Comparison of ENCODE assay signal across 22 cellular contexts in the genomic region with DNA sequence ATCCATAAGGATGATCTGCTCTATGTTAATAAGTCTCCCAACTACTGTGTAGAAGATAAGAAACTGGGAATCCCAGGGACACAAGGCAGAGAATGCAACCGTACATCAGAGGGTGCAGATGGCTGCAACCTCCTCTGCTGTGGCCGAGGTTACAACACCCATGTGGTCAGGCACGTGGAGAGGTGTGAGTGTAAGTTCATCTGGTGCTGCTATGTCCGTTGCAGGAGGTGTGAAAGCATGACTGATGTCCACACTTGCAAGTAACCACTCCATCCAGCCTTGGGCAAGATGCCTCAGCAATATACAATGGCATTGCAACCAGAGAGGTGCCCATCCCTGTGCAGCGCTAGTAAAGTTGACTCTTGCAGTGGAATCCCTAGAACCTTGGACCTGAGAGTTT. TPM values are rescaled to one million over a fixed set of nuclear protein-coding genes. Genes with fewer than 3 reads are reported as not detected.
A peak's percentile ranks its signal among the peaks of the same experiment; 100 is the strongest.
DNase-seq lines count a peak whose midpoint lies in the region; ATAC-seq, FAIRE-seq and TF ChIP-seq lines count a peak whose summit lies in the region.
"Had no signal": no experiment of that assay in that cellular context is flagged by ENCODE, and none has a peak within 500 bp of the region (broad histone marks: within the 10 kb centered on the region; RNA-seq: fewer than 3 reads in every experiment).

No MANE protein-coding gene starts in this region.

- no peak overlapping the region for H3K27ac ChIP-seq in HepG2 (ENCODE audit: extremely low read length, insufficient read depth, low read length)
- H3K27ac ChIP-seq in right lobe of liver, result no peak overlapping the region
- no peak overlapping the region for H3K27ac ChIP-seq in ovary
- H3K27ac ChIP-seq: SJSA1 had no signal

- POLR2A ChIA-PET in HepG2 (lab: Yijun Ruan, JAX), result no interaction called here

- no peaks in the 10 kb centered on the region for H3K9me3 Mint-ChIP-seq in activated T-helper 1 cell treated with anti-CD3 and anti-CD28 coated beads, Interleukin-12 subunit alpha, Interleukin-12 subunit beta, Interleukin-2, Interleukin-4 antibody, amounts not matched to agents 30 ng/mL and 10 ng/mL and 1 ng/mL, durations not matched to agents 14 hours and 24 hours and 36 hours
- no peaks in the 10 kb centered on the region for H3K9me3 Mint-ChIP-seq in activated naive CD4-positive, alpha-beta T cell treated with anti-CD3 and anti-CD28 coated beads, Interleukin-2, amount 50 U/mL, for 72 hours
- H3K9me3 Mint-ChIP-seq: CD4-positive, CD25-positive, alpha-beta regulatory T cell had no signal

- BruUV-seq in HepG2 (replicated peaks; lab: Mats Ljungman, UMichigan), result no TSS peak

- peaks cover 20% of the 10 kb centered on the region for H3K27me3 Mint-ChIP-seq in activated T-helper 1 cell treated with anti-CD3 and anti-CD28 coated beads, Interleukin-12 subunit alpha, Interleukin-12 subunit beta, Interleukin-2, Interleukin-4 antibody, amounts not matched to agents 30 ng/mL and 10 ng/mL and 1 ng/mL, durations not matched to agents 14 hours and 24 hours and 36 hours (ENCODE audit: insufficient read depth)

- H3K36me3 Mint-ChIP-seq in activated T-helper 1 cell treated with anti-CD3 and anti-CD28 coated beads, Interleukin-12 subunit alpha, Interleukin-12 subunit beta, Interleukin-2, Interleukin-4 antibody, amounts not matched to agents 30 ng/mL and 10 ng/mL and 1 ng/mL, durations not matched to agents 14 hours and 24 hours and 36 hours (ENCODE audit: low read depth), result peaks cover 23% of the 10 kb centered on the region
- H3K36me3 Mint-ChIP-seq in activated naive CD4-positive, alpha-beta T cell treated with anti-CD3 and anti-CD28 coated beads, Interleukin-2, amount 50 U/mL, for 72 hours, result no peaks in the 10 kb centered on the region

- ATAC-seq in HepG2 (no peak), right lobe of liver (no peak), HG03175 (IDR thresholded peaks at IDR 0.05; ENCODE audit: unreplicated experiment) (peak; percentile 79)
- ATAC-seq in activated naive CD4-positive, alpha-beta T cell treated with anti-CD3 and anti-CD28 coated beads, Interleukin-2, amount 50 U/mL, for 72 hours, result no peak
- ATAC-seq: Right ventricle myocardium inferior had no signal

- CTCF ChIA-PET in HepG2 (lab: Yijun Ruan, JAX; ENCODE audit: low intra/inter-chr PET ratio, low total read pairs), result no interaction called here

- WGBS in HepG2 (ENCODE audit: low lambda C conversion rate), result 21% methylated on average over 3 of the region's 5 CpGs
- WGBS in right lobe of liver (ENCODE audit: insufficient coverage, low coverage, low lambda C conversion rate, missing lambda C conversion rate), result 25% methylated on average over 2 of the region's 5 CpGs
- 68 to 79% (median 70%) methylated on average over 5 of the region's 5 CpGs for WGBS in ovary, 3 donors

- H3K27me3 ChIP-seq in HepG2 (ENCODE audit: control insufficient read depth in 1 of 2, insufficient read depth in 2 of 2, low read length in 2 of 2) (peaks cover 0 to 18% of the 10 kb centered on the region in 2 experiments; a peak in 1 of 5 replicates), right lobe of liver (peaks cover 0 to 1% of the 10 kb centered on the region in 2 donors), ovary (no peaks in the 10 kb centered on the region)
- H3K27me3 ChIP-seq: SJSA1 had no signal

- no peak for TF ChIP-seq RAD21 in HepG2 (CRISPR knock-in tag; IDR thresholded peaks at IDR 0.05)

- H3K79me2 ChIP-seq in HepG2 (ENCODE audit: insufficient read depth, low read length), result no peaks in the 10 kb centered on the region

- H3K4me3 Mint-ChIP-seq in activated T-helper 1 cell treated with anti-CD3 and anti-CD28 coated beads, Interleukin-12 subunit alpha, Interleukin-12 subunit beta, Interleukin-2, Interleukin-4 antibody, amounts not matched to agents 30 ng/mL and 10 ng/mL and 1 ng/mL, durations not matched to agents 14 hours and 24 hours and 36 hours, result no peak overlapping the region
- H3K4me3 Mint-ChIP-seq: CD4-positive, CD25-positive, alpha-beta regulatory T cell had no signal

- H3K9me3 ChIP-seq in HepG2 (ENCODE audit: low read length), result no peaks in the 10 kb centered on the region
- no peaks in the 10 kb centered on the region for H3K9me3 ChIP-seq in right lobe of liver
- H3K9me3 ChIP-seq in ovary, result no peaks in the 10 kb centered on the region
- H3K9me3 ChIP-seq: SJSA1 had no signal

- FAIRE-seq in HepG2 (lab: Jason Lieb, UNC), result no peak
- FAIRE-seq: H1, RCC 7860 had no signal

- TF ChIP-seq EP300 in HepG2 (IDR thresholded peaks at IDR 0.05; ENCODE audit: low read depth in 2 of 2, low read length in 2 of 2) (no peak), HepG2 (CRISPR knock-in tag; IDR thresholded peaks at IDR 0.05; ENCODE audit: borderline replicate concordance) (no peak), ovary (IDR thresholded peaks at IDR 0.05) (no peak)

- H3K4me2 ChIP-seq in HepG2 (ENCODE audit: low read depth, low read length), result no peak overlapping the region

- no peaks in the 10 kb centered on the region for H3K4me1 Mint-ChIP-seq in activated T-helper 1 cell treated with anti-CD3 and anti-CD28 coated beads, Interleukin-12 subunit alpha, Interleukin-12 subunit beta, Interleukin-2, Interleukin-4 antibody, amounts not matched to agents 30 ng/mL and 10 ng/mL and 1 ng/mL, durations not matched to agents 14 hours and 24 hours and 36 hours (ENCODE audit: low read depth)

- no peak overlapping the region for H3K4me3 ChIP-seq in HepG2 (replicated peaks in 1 of 3; ENCODE audit: insufficient read depth in 1 of 3, low read depth in 2 of 3, low read length in 3 of 3)
- no peak overlapping the region for H3K4me3 ChIP-seq in right lobe of liver
- no peak overlapping the region for H3K4me3 ChIP-seq in choroid plexus epithelial cell (ENCODE audit: low read depth, low read length)
- H3K4me3 ChIP-seq in ovary, result no peak overlapping the region
- H3K4me3 ChIP-seq: SJSA1 had no signal

- TF ChIP-seq POLR2A in HepG2 (IDR thresholded peaks at IDR 0.05; ENCODE audit: insufficient read depth in 1 of 2, low read depth in 2 of 2, low read length in 2 of 2), result no peak
- no peak for TF ChIP-seq POLR2A in right lobe of liver (IDR thresholded peaks at IDR 0.05)
- TF ChIP-seq POLR2A in ovary (IDR thresholded peaks at IDR 0.05), result no peak

- H3K36me3 ChIP-seq in HepG2 (replicated peaks in 1 of 2; ENCODE audit: control insufficient read depth in 1 of 2, insufficient read depth in 2 of 2, low read length in 2 of 2) (no peaks in the 10 kb centered on the region), right lobe of liver (no peaks in the 10 kb centered on the region), ovary (no peaks in the 10 kb centered on the region)
- H3K36me3 ChIP-seq: SJSA1 had no signal

- no peak for TF ChIP-seq CTCF in HepG2 (CRISPR knock-in tag; IDR thresholded peaks at IDR 0.05)
- no peak for TF ChIP-seq CTCF in right lobe of liver (IDR thresholded peaks at IDR 0.05)
- TF ChIP-seq CTCF in choroid plexus epithelial cell (conservative IDR thresholded peaks at IDR 0.05; ENCODE audit: low read depth, low read length), result no peak
- TF ChIP-seq CTCF in ovary (IDR thresholded peaks at IDR 0.05), result no peak

- no peaks in the 10 kb centered on the region for H3K4me1 ChIP-seq in HepG2 (ENCODE audit: insufficient read depth, low read length)
- H3K4me1 ChIP-seq in right lobe of liver, result peaks cover 0 to 12% (median 2%) of the 10 kb centered on the region in 4 donors
- H3K4me1 ChIP-seq in ovary (ENCODE audit: insufficient read depth), result no peaks in the 10 kb centered on the region

- no peak for DNase-seq in HepG2 (ENCODE audit: low spot score)
- no peak for DNase-seq in right lobe of liver
- DNase-seq in choroid plexus epithelial cell (ENCODE audit: low read depth), result peak; percentile 15
- no peak for DNase-seq in activated T-helper 1 cell treated with anti-CD3 and anti-CD28 coated beads, Interleukin-12 subunit alpha, Interleukin-12 subunit beta, Interleukin-2, Interleukin-4 antibody, amounts not matched to agents 30 ng/mL and 10 ng/mL and 1 ng/mL, durations not matched to agents 14 hours and 24 hours and 36 hours (ENCODE audit: low spot score)
- no peak for DNase-seq in ovary
- DNase-seq in activated naive CD4-positive, alpha-beta T cell treated with anti-CD3 and anti-CD28 coated beads, Interleukin-2, amount 50 U/mL, for 72 hours (ENCODE audit: low spot score in 2 of 2), result no peak
- DNase-seq: CD4-positive, CD25-positive, alpha-beta regulatory T cell; KG1; NCI-H1092 treated with DMSO at 0.1 percent for 48 hours; NCI-H146; NCI-H2029; NCI-H226; NCI-H510A treated with DMSO at 0.1 percent for 48 hours; NCI-H748 treated with DMSO at 0.1 percent for 48 hours; OCI-M1; T-helper 1 cell had no signal

- no peak overlapping the region for H3K27ac Mint-ChIP-seq in activated T-helper 1 cell treated with anti-CD3 and anti-CD28 coated beads, Interleukin-12 subunit alpha, Interleukin-12 subunit beta, Interleukin-2, Interleukin-4 antibody, amounts not matched to agents 30 ng/mL and 10 ng/mL and 1 ng/mL, durations not matched to agents 14 hours and 24 hours and 36 hours
- H3K27ac Mint-ChIP-seq in activated naive CD4-positive, alpha-beta T cell treated with anti-CD3 and anti-CD28 coated beads, Interleukin-2, amount 50 U/mL, for 72 hours, result no peak overlapping the region

- intact Hi-C loops in HepG2 (cut with micrococcal nuclease; ENCODE audit: unreplicated experiment) (no loop called here), right lobe of liver (cut with DNase I) (no loop called here), ovary (cut with DNase I) (no loop called here)
- intact Hi-C loops in activated T-helper 1 cell treated with anti-CD3 and anti-CD28 coated beads, Interleukin-12 subunit alpha, Interleukin-12 subunit beta, Interleukin-2, Interleukin-4 antibody, amounts not matched to agents 30 ng/mL and 10 ng/mL and 1 ng/mL, durations not matched to agents 14 hours and 24 hours and 36 hours (cut with micrococcal nuclease), result loop anchor here (10.0 kb wide), 1 partner anchor 656 kb away; no protein-coding TSS in a partner anchor

- in situ Hi-C loops in HepG2 (cut with HindIII; ENCODE audit: extremely low pct_ligation_motif_present, low pct_unique_long_range_greater_than_20kb), result no loop called here

- H4K20me1 ChIP-seq in HepG2 (ENCODE audit: insufficient read depth, low read length), result no peaks in the 10 kb centered on the region

- H3K9ac ChIP-seq in HepG2 (ENCODE audit: insufficient read depth, low read depth, low read length), result no peak overlapping the region

- H2AFZ ChIP-seq in HepG2 (ENCODE audit: low read length), result no peak overlapping the region

RNA-seq across cellular contexts. Expression of a gene that starts 10.3 kb away (rescaled TPM):
- total RNA-seq in HepG2 (2016; rRNA removed; fragmentation: Illumina TruSeq; extraction: Trizol), result not detected in 2 replicates
- not detected in 2 replicates for total RNA-seq in HepG2 (2016; cell fraction: cytosol; rRNA removed; fragmentation: Illumina TruSeq; extraction: Trizol; ENCODE audit: low read depth)
- total RNA-seq in HepG2 (2016; cell fraction: insoluble cytoplasmic fraction; rRNA removed; fragmentation: Illumina TruSeq; extraction: Trizol), result not detected in 2 replicates
- not detected in 2 replicates for total RNA-seq in HepG2 (2016; cell fraction: membrane; rRNA removed; fragmentation: Illumina TruSeq; extraction: Trizol)
- total RNA-seq in HepG2 (2016; cell fraction: nucleus; rRNA removed; fragmentation: Illumina TruSeq; extraction: Trizol), result not detected in 2 replicates
- polyA plus RNA-seq in HepG2 (2011; rRNA removed), result not detected in 2 replicates
- polyA plus RNA-seq in HepG2 (2011; cell fraction: cytosol; rRNA removed), result not detected in 2 replicates
- polyA plus RNA-seq in HepG2 (2011; cell fraction: nucleus; rRNA removed), result not detected in 2 replicates
- not detected in 2 replicates for polyA plus RNA-seq in HepG2 (2012)
- not detected in 2 replicates for polyA plus RNA-seq in HepG2 (2016; cell fraction: cytosol; fragmentation: Illumina TruSeq; extraction: Trizol; ENCODE audit: low read depth)
- not detected in 2 replicates for polyA plus RNA-seq in HepG2 (2016; cell fraction: insoluble cytoplasmic fraction; fragmentation: Illumina TruSeq; extraction: Trizol; ENCODE audit: low read depth)
- polyA plus RNA-seq in HepG2 (2016; cell fraction: membrane; fragmentation: Illumina TruSeq; extraction: Trizol; ENCODE audit: low read depth), result not detected in 2 replicates
- polyA plus RNA-seq in HepG2 (2016; cell fraction: nucleus; fragmentation: Illumina TruSeq; extraction: Trizol; ENCODE audit: insufficient read depth, low read depth), result not detected in 2 replicates
- not detected in 2 replicates for polyA minus RNA-seq in HepG2 (2011; rRNA and poly(A)+ RNA removed; ENCODE audit: low replicate concordance)
- not detected in 2 replicates for polyA minus RNA-seq in HepG2 (2011; cell fraction: cytosol; rRNA and poly(A)+ RNA removed)
- not detected in 2 replicates for polyA minus RNA-seq in HepG2 (2011; cell fraction: nucleus; rRNA and poly(A)+ RNA removed)
- not detected for total RNA-seq in right lobe of liver
- total RNA-seq in activated T-helper 1 cell treated with anti-CD3 and anti-CD28 coated beads, Interleukin-12 subunit alpha, Interleukin-12 subunit beta, Interleukin-2, Interleukin-4 antibody, amounts not matched to agents 30 ng/mL and 10 ng/mL and 1 ng/mL, durations not matched to agents 14 hours and 24 hours and 36 hours, result not detected in 2 replicates
- total RNA-seq in ovary, result 1 to 10 TPM in 1 of 7 donors, under 1 TPM in 3, not detected in 3; 0.10 to 1.5 (median 0.15) TPM
- polyA plus RNA-seq in ovary, result under 1 TPM in 1 of 2 donors, not detected in 1; 0.02 TPM
- total RNA-seq in activated naive CD4-positive, alpha-beta T cell treated with anti-CD3 and anti-CD28 coated beads, Interleukin-2, amount 50 U/mL, for 72 hours, result not detected
- total RNA-seq: A172; CD4-positive, CD25-positive, alpha-beta regulatory T cell; Right ventricle myocardium inferior; SJSA1 had no signal

RNA-seq across cellular contexts. Expression of a gene that starts 57.0 kb away (rescaled TPM):
- total RNA-seq in HepG2 (2016; rRNA removed; fragmentation: Illumina TruSeq; extraction: Trizol) (11.3 and 14.6 TPM in 2 replicates), right lobe of liver (10 to 100 TPM; 13.6 to 41.3 (median 31.8) TPM), ovary (10 to 100 TPM; 35.9 to 57.2 (median 48.5) TPM)
- total RNA-seq in HepG2 (2016; cell fraction: cytosol; rRNA removed; fragmentation: Illumina TruSeq; extraction: Trizol; ENCODE audit: low read depth), result 4.1 and 4.8 TPM in 2 replicates
- 10.6 and 13.1 TPM in 2 replicates for total RNA-seq in HepG2 (2016; cell fraction: insoluble cytoplasmic fraction; rRNA removed; fragmentation: Illumina TruSeq; extraction: Trizol)
- total RNA-seq in HepG2 (2016; cell fraction: membrane; rRNA removed; fragmentation: Illumina TruSeq; extraction: Trizol), result 12.2 and 12.7 TPM in 2 replicates
- 27.4 and 29.2 TPM in 2 replicates for total RNA-seq in HepG2 (2016; cell fraction: nucleus; rRNA removed; fragmentation: Illumina TruSeq; extraction: Trizol)
- polyA plus RNA-seq in HepG2 (2011; rRNA removed) (13.0 and 16.0 TPM in 2 replicates), ovary (10 to 100 TPM; 31.8 to 88.9 TPM)
- 5.8 and 10.3 TPM in 2 replicates for polyA plus RNA-seq in HepG2 (2011; cell fraction: cytosol; rRNA removed)
- polyA plus RNA-seq in HepG2 (2011; cell fraction: nucleus; rRNA removed), result 5.8 and 7.8 TPM in 2 replicates
- 27.2 and 34.9 TPM in 2 replicates for polyA plus RNA-seq in HepG2 (2012)
- polyA plus RNA-seq in HepG2 (2016; cell fraction: cytosol; fragmentation: Illumina TruSeq; extraction: Trizol; ENCODE audit: low read depth), result 8.3 and 10.9 TPM in 2 replicates
- 22.6 and 22.8 TPM in 2 replicates for polyA plus RNA-seq in HepG2 (2016; cell fraction: insoluble cytoplasmic fraction; fragmentation: Illumina TruSeq; extraction: Trizol; ENCODE audit: low read depth)
- 18.0 and 19.8 TPM in 2 replicates for polyA plus RNA-seq in HepG2 (2016; cell fraction: membrane; fragmentation: Illumina TruSeq; extraction: Trizol; ENCODE audit: low read depth)
- polyA plus RNA-seq in HepG2 (2016; cell fraction: nucleus; fragmentation: Illumina TruSeq; extraction: Trizol; ENCODE audit: insufficient read depth, low read depth), result 55.5 and 64.1 TPM in 2 replicates
- polyA minus RNA-seq in HepG2 (2011; rRNA and poly(A)+ RNA removed; ENCODE audit: low replicate concordance), result 2.5 and 4.8 TPM in 2 replicates
- 6.2 and 7.7 TPM in 2 replicates for polyA minus RNA-seq in HepG2 (2011; cell fraction: cytosol; rRNA and poly(A)+ RNA removed)
- polyA minus RNA-seq in HepG2 (2011; cell fraction: nucleus; rRNA and poly(A)+ RNA removed), result 35.7 and 37.3 TPM in 2 replicates
- 103 and 114 TPM in 2 replicates for total RNA-seq in activated T-helper 1 cell treated with anti-CD3 and anti-CD28 coated beads, Interleukin-12 subunit alpha, Interleukin-12 subunit beta, Interleukin-2, Interleukin-4 antibody, amounts not matched to agents 30 ng/mL and 10 ng/mL and 1 ng/mL, durations not matched to agents 14 hours and 24 hours and 36 hours
- total RNA-seq in activated naive CD4-positive, alpha-beta T cell treated with anti-CD3 and anti-CD28 coated beads, Interleukin-2, amount 50 U/mL, for 72 hours, result 10 to 100 TPM; 13.0 to 14.9 TPM
